Comparison of ENCODE assay signal across 23 cellular contexts in the genomic region with DNA sequence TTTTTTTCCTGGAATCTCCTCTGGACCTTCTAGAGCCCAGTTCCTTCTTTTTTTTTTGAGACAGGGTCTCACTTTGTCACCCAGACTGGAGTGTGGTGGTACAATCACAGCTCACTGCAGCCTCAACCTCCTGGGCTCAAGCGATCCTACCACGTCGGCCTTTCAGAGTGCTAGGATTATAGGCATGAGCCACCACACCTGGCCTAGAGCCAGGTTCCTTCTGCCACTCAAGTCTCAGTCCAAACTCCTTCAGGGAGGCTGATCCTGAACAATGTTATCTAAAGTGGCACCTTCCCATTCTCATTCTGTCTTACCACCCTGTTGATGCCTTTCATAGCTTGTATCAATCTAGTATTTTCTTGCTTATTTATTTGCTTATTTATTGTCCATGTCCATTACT.
"Had no signal": no experiment of that assay in that cellular context is flagged by ENCODE, and none has a peak within 500 bp of the region (broad histone marks: within the 10 kb centered on the region; RNA-seq: fewer than 3 reads in every experiment).

No MANE protein-coding gene starts in this region.

- ATAC-seq: activated naive CD8-positive, alpha-beta T cell treated with anti-CD3 and anti-CD28 coated beads, Interleukin-2, amount 50 U/mL, for 24 hours; mucosa of descending colon; natural killer cell treated with Interleukin-12 subunit alpha and Interleukin-12 subunit beta and Interleukin-15 and Interleukin-18, amount 100 ng/mL, for 72 hours had no signal

- H3K27ac ChIP-seq: coronary artery, dorsolateral prefrontal cortex, left ventricle myocardium inferior, right atrium auricular region, transverse colon, VCaP had no signal

- H3K27me3 ChIP-seq: right atrium auricular region, transverse colon had no signal

- DNase-seq: activated CD4-positive, alpha-beta memory T cell treated with anti-CD3 and anti-CD28 coated beads, Interleukin-2, amount 10 ng/mL, durations not matched to agents 7 days and 5 days; activated CD4-positive, alpha-beta T cell treated with anti-CD3 and anti-CD28 coated beads, Interleukin-2, amount 10 ng/mL, durations not matched to agents 24 days and 14 days; activated CD8-positive, alpha-beta memory T cell treated with anti-CD3 and anti-CD28 coated beads, Interleukin-2, amount 50 U/mL, for 48 hours; activated gamma-delta T cell; activated naive CD4-positive, alpha-beta T cell treated with anti-CD3 and anti-CD28 coated beads, Interleukin-2, amount 50 U/mL, for 16 hours; activated naive CD8-positive, alpha-beta T cell treated with anti-CD3 and anti-CD28 coated beads, Interleukin-2, amount 50 U/mL, for 24 hours; activated T-cell treated with anti-CD3 and anti-CD28 coated beads, Interleukin-2, amount 50 U/mL, for 24 hours; effector memory CD4-positive, alpha-beta T cell; foreskin fibroblast; head of caudate nucleus; hippocampal formation; left ventricle myocardium inferior; mucosa of descending colon; stimulated activated CD4-positive, alpha-beta T cell treated with anti-CD3 and anti-CD28 coated beads, Interleukin-15, amount 100 ng/mL, for 24 hours; stimulated activated CD4-positive, alpha-beta T cell treated with anti-CD3 and anti-CD28 coated beads, Interleukin-2, amount 100 ng/mL, for 24 hours; stimulated activated naive CD4-positive, alpha-beta T cell; transverse colon had no signal

- H3K9me3 Mint-ChIP-seq: natural killer cell treated with Interleukin-12 subunit alpha and Interleukin-12 subunit beta and Interleukin-15 and Interleukin-18, amount 100 ng/mL, for 72 hours had no signal

- H3K4me3 ChIP-seq: coronary artery, dorsolateral prefrontal cortex, left ventricle myocardium inferior, lung, mucosa of descending colon, right atrium auricular region, transverse colon had no signal

- H3K27me3 Mint-ChIP-seq: activated CD4-positive, alpha-beta memory T cell treated with anti-CD3 and anti-CD28 coated beads, Interleukin-2, amount 10 ng/mL, durations not matched to agents 7 days and 5 days; activated CD4-positive, alpha-beta T cell treated with anti-CD3 and anti-CD28 coated beads, Interleukin-2, amount 10 ng/mL, durations not matched to agents 24 days and 14 days; activated naive CD8-positive, alpha-beta T cell treated with anti-CD3 and anti-CD28 coated beads, Interleukin-2, amount 50 U/mL, for 24 hours; activated T-cell treated with anti-CD3 and anti-CD28 coated beads, Interleukin-2, amount 50 U/mL, for 24 hours had no signal

- H3K27ac Mint-ChIP-seq: activated CD4-positive, alpha-beta memory T cell treated with anti-CD3 and anti-CD28 coated beads, Interleukin-2, amount 10 ng/mL, durations not matched to agents 7 days and 5 days; activated CD4-positive, alpha-beta T cell treated with anti-CD3 and anti-CD28 coated beads, Interleukin-2, amount 10 ng/mL, durations not matched to agents 24 days and 14 days; activated naive CD8-positive, alpha-beta T cell treated with anti-CD3 and anti-CD28 coated beads, Interleukin-2, amount 50 U/mL, for 24 hours; activated T-cell treated with anti-CD3 and anti-CD28 coated beads, Interleukin-2, amount 50 U/mL, for 24 hours had no signal

- H3K9me3 ChIP-seq: transverse colon had no signal

- H3K4me1 ChIP-seq: transverse colon had no signal

- H3K36me3 ChIP-seq: left ventricle myocardium inferior, right atrium auricular region, transverse colon had no signal

- H3K4me3 Mint-ChIP-seq: activated CD4-positive, alpha-beta memory T cell treated with anti-CD3 and anti-CD28 coated beads, Interleukin-2, amount 10 ng/mL, durations not matched to agents 7 days and 5 days; activated CD4-positive, alpha-beta T cell treated with anti-CD3 and anti-CD28 coated beads, Interleukin-2, amount 10 ng/mL, durations not matched to agents 24 days and 14 days; activated naive CD8-positive, alpha-beta T cell treated with anti-CD3 and anti-CD28 coated beads, Interleukin-2, amount 50 U/mL, for 24 hours; activated T-cell treated with anti-CD3 and anti-CD28 coated beads, Interleukin-2, amount 50 U/mL, for 24 hours; natural killer cell treated with Interleukin-12 subunit alpha and Interleukin-12 subunit beta and Interleukin-15 and Interleukin-18, amount 100 ng/mL, for 72 hours had no signal
